ENCODE assay signal across 1 cellular context in the genomic region with DNA sequence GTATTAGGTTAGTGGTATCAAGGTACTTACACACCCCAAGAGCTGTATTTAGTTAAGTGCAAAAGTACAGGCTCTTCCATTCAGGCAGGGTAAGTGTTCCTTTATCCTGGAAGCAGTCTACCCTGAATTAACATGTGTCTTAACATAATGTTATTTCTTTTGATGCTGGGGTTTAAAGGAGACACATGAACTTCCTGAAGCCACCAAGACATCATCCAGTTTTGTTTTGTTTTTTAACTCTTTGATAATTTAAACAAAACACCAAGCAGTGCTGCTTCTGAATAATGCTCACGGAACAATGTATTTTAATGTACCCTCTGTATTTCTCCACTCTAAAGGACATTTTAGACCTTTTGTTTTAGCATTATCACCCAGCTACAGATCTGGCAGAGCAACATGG.
TF ChIP-seq lines count a peak whose summit lies in the region.

No MANE protein-coding gene starts in this region.

TF ChIP-seq in H1, 55 proteins besides CTCF, POLR2A, EP300 and RAD21:
- no peak for TF ChIP-seq SP2 (IDR thresholded peaks at IDR 0.05; ENCODE audit: low read length)
- no peak for TF ChIP-seq SUZ12 (IDR thresholded peaks at IDR 0.05; ENCODE audit: low read length)
- TF ChIP-seq RNF2 (IDR thresholded peaks at IDR 0.05; ENCODE audit: borderline replicate concordance, low read depth, low read length, missing control alignments, poor library complexity, severe bottlenecking), result no peak
- TF ChIP-seq KDM5A (IDR thresholded peaks at IDR 0.05; ENCODE audit: low read length), result no peak
- no peak for TF ChIP-seq SAP30 (IDR thresholded peaks at IDR 0.05; ENCODE audit: insufficient read depth, insufficient replicate concordance, low read length)
- no peak for TF ChIP-seq HDAC2 (IDR thresholded peaks at IDR 0.05; ENCODE audit: borderline replicate concordance in 1 of 2, low read depth in 2 of 2, low read length in 2 of 2)
- TF ChIP-seq, protein P1, sequence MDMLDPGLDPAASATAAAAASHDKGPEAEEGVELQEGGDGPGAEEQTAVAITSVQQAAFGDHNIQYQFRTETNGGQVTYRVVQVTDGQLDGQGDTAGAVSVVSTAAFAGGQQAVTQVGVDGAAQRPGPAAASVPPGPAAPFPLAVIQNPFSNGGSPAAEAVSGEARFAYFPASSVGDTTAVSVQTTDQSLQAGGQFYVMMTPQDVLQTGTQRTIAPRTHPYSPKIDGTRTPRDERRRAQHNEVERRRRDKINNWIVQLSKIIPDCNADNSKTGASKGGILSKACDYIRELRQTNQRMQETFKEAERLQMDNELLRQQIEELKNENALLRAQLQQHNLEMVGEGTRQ (IDR thresholded peaks at IDR 0.05; ENCODE audit: low read length), result no peak
- no peak for TF ChIP-seq BCL11A (IDR thresholded peaks at IDR 0.05; ENCODE audit: low read depth in 2 of 2, low read length in 2 of 2)
- TF ChIP-seq CHD1 (IDR thresholded peaks at IDR 0.05; ENCODE audit: low read depth, low read length), result no peak
- TF ChIP-seq SP1 (IDR thresholded peaks at IDR 0.05; ENCODE audit: low read depth, low read length), result no peak
- TF ChIP-seq PHF8 (conservative IDR thresholded peaks at IDR 0.05; ENCODE audit: low read depth, low read length), result no peak
- no peak for TF ChIP-seq RXRA (IDR thresholded peaks at IDR 0.05; ENCODE audit: insufficient read depth, low read depth, low read length)
- no peak for TF ChIP-seq GABPA (IDR thresholded peaks at IDR 0.05; ENCODE audit: borderline replicate concordance, insufficient read depth, low read length)
- no peak for TF ChIP-seq FOSL1 (IDR thresholded peaks at IDR 0.05; ENCODE audit: insufficient read depth, low read depth, low read length)
- TF ChIP-seq TEAD4 (IDR thresholded peaks at IDR 0.05; ENCODE audit: low read depth, low read length), result no peak
- TF ChIP-seq JUN (IDR thresholded peaks at IDR 0.05; ENCODE audit: low read depth, low read length), result no peak
- no peak for TF ChIP-seq HDAC6 (IDR thresholded peaks at IDR 0.05; ENCODE audit: low read depth, low read length)
